Comparison of ENCODE assay signal across 8 cellular contexts in genomic region chr3:122679467-122680291, GRCh38. TPM values are rescaled to one million over a fixed set of nuclear protein-coding genes. Genes with fewer than 3 reads are reported as not detected.
DNase-seq lines count a peak whose midpoint lies in the region; ATAC-seq and TF ChIP-seq lines count a peak whose summit lies in the region.

No MANE protein-coding gene starts in this region.

- peak overlapping the region; percentile 82 for H3K9ac ChIP-seq in Karpas-422 (ENCODE audit: low read length)

- DNase-seq in COLO668 (lab: John Stamatoyannopoulos, UW; ENCODE audit: unreplicated experiment) (peak; percentile 27), Karpas-422 (peak; percentile 50), fibroblast of mammary gland (ENCODE audit: low read depth) (peak; percentile 12), omental fat pad (ENCODE audit: low spot score) (no peak), NCI-H2171 treated with DMSO at 0.1 percent for 48 hours (lab: John Stamatoyannopoulos, UW) (no peak), mesenteric fat pad (ENCODE audit: low spot score) (no peak)
- no peak for DNase-seq in activated CD8-positive, alpha-beta T cell treated with anti-CD3 and anti-CD28 coated beads for 36 hours

- intact Hi-C loops in activated CD8-positive, alpha-beta T cell treated with anti-CD3 and anti-CD28 coated beads for 36 hours (cut with micrococcal nuclease) = loop anchor here (1.0 to 10.0 kb wide), 3 partner anchors 102 to 265 kb away; partner anchors contain the start of genes PARP15 and WDR5B

- peak overlapping the region; percentile 87 for H3K4me3 ChIP-seq in Karpas-422 (ENCODE audit: low read length)
- peak overlapping the region; percentile 86 for H3K4me3 ChIP-seq in fibroblast of mammary gland (ENCODE audit: control insufficient read depth, low read depth, low read length)

- no peaks in the 10 kb centered on the region for H3K27me3 Mint-ChIP-seq in activated CD8-positive, alpha-beta T cell treated with anti-CD3 and anti-CD28 coated beads for 36 hours

- CTCF ChIA-PET in activated CD8-positive, alpha-beta T cell treated with anti-CD3 and anti-CD28 coated beads for 36 hours (lab: Charles Lee) = interaction anchor here (0.6 to 7.0 kb wide), 47 partner anchors 8 to 1134 kb away, joined by 3 to 244 read pairs (median 4); partner anchors contain the start of genes DTX3L, FAM162A, KPNA1 and PARP9

- H3K4me3 Mint-ChIP-seq in activated CD8-positive, alpha-beta T cell treated with anti-CD3 and anti-CD28 coated beads for 36 hours = peak overlapping the region; percentile 97

- no peaks in the 10 kb centered on the region for H4K20me1 ChIP-seq in Karpas-422 (ENCODE audit: insufficient read depth, low read depth, low read length)

- peaks cover 15% of the 10 kb centered on the region for H3K36me3 Mint-ChIP-seq in activated CD8-positive, alpha-beta T cell treated with anti-CD3 and anti-CD28 coated beads for 36 hours (ENCODE audit: low read depth)

- peak overlapping the region; percentile 97 for H3K27ac Mint-ChIP-seq in activated CD8-positive, alpha-beta T cell treated with anti-CD3 and anti-CD28 coated beads for 36 hours

- peak overlapping the region; percentile 76 for H2AFZ ChIP-seq in Karpas-422 (ENCODE audit: low read length)

- H3K4me1 Mint-ChIP-seq in activated CD8-positive, alpha-beta T cell treated with anti-CD3 and anti-CD28 coated beads for 36 hours (ENCODE audit: low read depth) = peaks cover 49% of the 10 kb centered on the region

- no peaks in the 10 kb centered on the region for H3K27me3 ChIP-seq in Karpas-422 (ENCODE audit: low read length)

- no peaks in the 10 kb centered on the region for H3K9me3 ChIP-seq in Karpas-422 (ENCODE audit: low read length)

- H3K27ac ChIP-seq in Karpas-422 (ENCODE audit: low read length) = peak overlapping the region; percentile 11; the same call in 1 of the 2 replicates

- H3K4me2 ChIP-seq in Karpas-422 (ENCODE audit: low read depth, low read length, poor library complexity, severe bottlenecking) = peak overlapping the region; percentile 78

- peaks cover 41% of the 10 kb centered on the region for H3K4me1 ChIP-seq in Karpas-422 (ENCODE audit: low read length)

- no peaks in the 10 kb centered on the region for H3K9me3 Mint-ChIP-seq in activated CD8-positive, alpha-beta T cell treated with anti-CD3 and anti-CD28 coated beads for 36 hours

- POLR2A ChIA-PET in activated CD8-positive, alpha-beta T cell treated with anti-CD3 and anti-CD28 coated beads for 36 hours (lab: Charles Lee) = interaction anchor here (0.8 to 3.2 kb wide), 15 partner anchors 8 to 297 kb away, joined by 3 to 32 read pairs (median 4); partner anchors contain the start of genes DTX3L, FAM162A, MIX23 and PARP9

- ATAC-seq in GM19395 (IDR thresholded peaks at IDR 0.05; ENCODE audit: unreplicated experiment) (peak; percentile 5), omental fat pad (ENCODE audit: low FRiP score) (peak; percentile 26)
- peak; percentile 24 for ATAC-seq in activated CD8-positive, alpha-beta T cell treated with anti-CD3 and anti-CD28 coated beads for 36 hours

- peak; percentile 6 for TF ChIP-seq CTCF in activated CD8-positive, alpha-beta T cell treated with anti-CD3 and anti-CD28 coated beads for 36 hours (IDR thresholded peaks at IDR 0.05)
- TF ChIP-seq CTCF in fibroblast of mammary gland (conservative IDR thresholded peaks at IDR 0.05; ENCODE audit: control insufficient read depth, insufficient read depth, low read depth, low read length) (no peak), omental fat pad (IDR thresholded peaks at IDR 0.05) (no peak)

- H3K9me2 ChIP-seq in Karpas-422 (replicated peaks; ENCODE audit: insufficient read depth, low read length) = no peaks in the 10 kb centered on the region

- H3K79me2 ChIP-seq in Karpas-422 (ENCODE audit: low read length) = peaks cover 4% of the 10 kb centered on the region; the same call in 1 of the 2 replicates

- no peaks in the 10 kb centered on the region for H3K36me3 ChIP-seq in Karpas-422 (ENCODE audit: insufficient read depth, low read length)

RNA-seq across cellular contexts. Expression of gene PARP14, which starts 1.0 kb away (rescaled TPM):
- 15.4 and 18.7 TPM in 2 replicates for total RNA-seq in Karpas-422 (2014; rRNA removed; shearing (Covaris generic); ENCODE audit: low replicate concordance)
- 10 to 100 TPM; 53.1 to 53.3 TPM for total RNA-seq in activated CD8-positive, alpha-beta T cell treated with anti-CD3 and anti-CD28 coated beads for 36 hours
- 100 to 1,000 TPM in 2 of 4 donors, 10 to 100 TPM in 2; 41.9 to 163 (median 81.5) TPM for total RNA-seq in omental fat pad
- 51.1 TPM for total RNA-seq in mesenteric fat pad

Comparison
In these comparisons a context has a peak if more than half of its experiments do, and no peak if none do; other contexts are left out.
1. DNase-seq: peak in COLO668 (single experiment), Karpas-422 (single experiment) and fibroblast of mammary gland (single experiment); none in activated CD8-positive, alpha-beta T cell treated with anti-CD3 and anti-CD28 coated beads for 36 hours (single experiment), omental fat pad (single experiment), NCI-H2171 treated with DMSO at 0.1 percent for 48 hours (single experiment) and mesenteric fat pad (single experiment).
2. Peak in every context shown above with its lines, with median percentiles within 50 percentile points of each other: ATAC-seq.